ENCODE assay signal across 24 cellular contexts in genomic region chr15:65909831-65910230, GRCh38.
"Had no signal": no experiment of that assay in that cellular context is flagged by ENCODE, and none has a peak within 500 bp of the region (broad histone marks: within the 10 kb centered on the region; RNA-seq: fewer than 3 reads in every experiment).

No MANE protein-coding gene starts in this region.

- H3K4me3 Mint-ChIP-seq: immature natural killer cell; naive B cell; nephron; stimulated activated naive B cell treated with anti-CD40 and anti-IgM and Interleukin-4, amounts not matched to agents 10 μg/mL and 1 μg/mL and 100 μg/mL, for 72 hours; stimulated activated naive CD8-positive, alpha-beta T cell treated with anti-CD3 and anti-CD28 coated beads, Interleukin-15, amount 100 ng/mL, for 72 hours had no signal

- H3K27ac Mint-ChIP-seq: immature natural killer cell; nephron; stimulated activated naive B cell treated with anti-CD40 and anti-IgM and Interleukin-4, amounts not matched to agents 10 μg/mL and 1 μg/mL and 100 μg/mL, for 72 hours; stimulated activated naive CD8-positive, alpha-beta T cell treated with anti-CD3 and anti-CD28 coated beads, Interleukin-15, amount 100 ng/mL, for 72 hours had no signal

- H3K27me3 Mint-ChIP-seq: naive B cell; stimulated activated naive B cell treated with anti-CD40 and anti-IgM and Interleukin-4, amounts not matched to agents 10 μg/mL and 1 μg/mL and 100 μg/mL, for 72 hours; stimulated activated naive CD8-positive, alpha-beta T cell treated with anti-CD3 and anti-CD28 coated beads, Interleukin-15, amount 100 ng/mL, for 72 hours had no signal

- H3K9me3 Mint-ChIP-seq: immature natural killer cell; naive B cell; nephron; stimulated activated naive B cell treated with anti-CD40 and anti-IgM and Interleukin-4, amounts not matched to agents 10 μg/mL and 1 μg/mL and 100 μg/mL, for 72 hours; stimulated activated naive CD8-positive, alpha-beta T cell treated with anti-CD3 and anti-CD28 coated beads, Interleukin-15, amount 100 ng/mL, for 72 hours had no signal

- H3K4me3 ChIP-seq: esophagus squamous epithelium, gastroesophageal sphincter, lung, psoas muscle, right lobe of liver, spleen, testis, tibial nerve, upper lobe of right lung had no signal

- H3K4me1 ChIP-seq: psoas muscle, right lobe of liver, testis, upper lobe of right lung had no signal

- H3K9me3 ChIP-seq: esophagus squamous epithelium, gastroesophageal sphincter, psoas muscle, right lobe of liver, spleen, testis, tibial nerve, upper lobe of right lung had no signal

- H3K27me3 ChIP-seq: esophagus squamous epithelium, gastroesophageal sphincter, right lobe of liver, spleen, testis, tibial nerve, upper lobe of right lung had no signal

- H3K27ac ChIP-seq: epithelial cell of prostate, esophagus squamous epithelium, gastroesophageal sphincter, psoas muscle, right lobe of liver, testis, tibial nerve, upper lobe of right lung had no signal

- H3K4me1 Mint-ChIP-seq: immature natural killer cell; stimulated activated naive CD8-positive, alpha-beta T cell treated with anti-CD3 and anti-CD28 coated beads, Interleukin-15, amount 100 ng/mL, for 72 hours had no signal

- DNase-seq: effector memory CD4-positive, alpha-beta T cell; esophagus squamous epithelium; foreskin fibroblast; immature natural killer cell; left colon; left ventricle myocardium superior; mesenchymal stem cell; naive B cell; psoas muscle; retina; right lobe of liver; spleen; stimulated activated CD4-positive, alpha-beta T cell treated with anti-CD3 and anti-CD28 coated beads, Interleukin-15, amount 100 ng/mL, for 24 hours; stimulated activated CD4-positive, alpha-beta T cell treated with anti-CD3 and anti-CD28 coated beads, Interleukin-1b, Interleukin-23, amount 100 ng/mL, for 48 hours; stimulated activated CD4-positive, alpha-beta T cell treated with anti-CD3 and anti-CD28 coated beads, Interleukin-4, amount 100 ng/mL, for 24 hours; stimulated activated naive B cell treated with anti-CD40 and anti-IgM and Interleukin-4, amounts not matched to agents 10 μg/mL and 1 μg/mL and 100 μg/mL, for 72 hours; stimulated activated naive CD8-positive, alpha-beta T cell treated with anti-CD3 and anti-CD28 coated beads, Interleukin-15, amount 100 ng/mL, for 72 hours; testis; upper lobe of right lung had no signal
